19 cellular contexts compared by ENCODE assay signal in genomic region chr15:63022663-63023062, GRCh38.
"Had no signal": no experiment of that assay in that cellular context is flagged by ENCODE, and none has a peak within 500 bp of the region (broad histone marks: within the 10 kb centered on the region; RNA-seq: fewer than 3 reads in every experiment).

No MANE protein-coding gene starts in this region.

- H3K4me3 ChIP-seq: prostate gland, right atrium auricular region, skin epidermis, suprapubic skin had no signal

- ATAC-seq: activated T-cell treated with anti-CD3 and anti-CD28 coated beads, Interleukin-2, amount 50 U/mL, for 4 hours; stimulated activated naive CD8-positive, alpha-beta T cell treated with anti-CD3 and anti-CD28 coated beads, Interleukin-15, amount 100 ng/mL, for 72 hours had no signal

- FAIRE-seq: bronchial epithelial cell, frontal cortex, keratinocyte had no signal

- H3K27ac ChIP-seq: prostate gland, right atrium auricular region, suprapubic skin had no signal

- DNase-seq: activated CD4-positive, alpha-beta T cell treated with anti-CD3 and anti-CD28 coated beads, Interleukin-2, amount 50 U/mL, for 1 hour; activated CD4-positive, CD25-positive, alpha-beta regulatory T cell treated with anti-CD3 and anti-CD28 coated beads, Interleukin-2, amount 50 U/mL, for 72 hours; activated CD8-positive, alpha-beta memory T cell treated with anti-CD3 and anti-CD28 coated beads, Interleukin-2, amount 50 U/mL, for 4 hours; activated naive CD4-positive, alpha-beta T cell treated with anti-CD3 and anti-CD28 coated beads for 36 hours; activated T-cell treated with anti-CD3 and anti-CD28 coated beads, Interleukin-2, amount 50 U/mL, for 4 hours; anterior cingulate cortex; endodermal cell; hypothalamus; naive B cell; stimulated activated CD4-positive, alpha-beta T cell treated with anti-CD3 and anti-CD28 coated beads, Interleukin-15, amount 100 ng/mL, for 24 hours; stimulated activated CD4-positive, alpha-beta T cell treated with anti-CD3 and anti-CD28 coated beads, Interleukin-2, amount 100 ng/mL, for 48 hours; stimulated activated naive CD8-positive, alpha-beta T cell treated with anti-CD3 and anti-CD28 coated beads, Interleukin-15, amount 100 ng/mL, for 72 hours had no signal

- H3K27me3 ChIP-seq: right atrium auricular region, suprapubic skin had no signal

- H3K9me3 ChIP-seq: prostate gland, right atrium auricular region, suprapubic skin had no signal

- H3K36me3 ChIP-seq: prostate gland, right atrium auricular region, suprapubic skin had no signal

- H3K4me1 ChIP-seq: prostate gland, suprapubic skin had no signal
